ENCODE assay signal across 8 cellular contexts in the genomic region with DNA sequence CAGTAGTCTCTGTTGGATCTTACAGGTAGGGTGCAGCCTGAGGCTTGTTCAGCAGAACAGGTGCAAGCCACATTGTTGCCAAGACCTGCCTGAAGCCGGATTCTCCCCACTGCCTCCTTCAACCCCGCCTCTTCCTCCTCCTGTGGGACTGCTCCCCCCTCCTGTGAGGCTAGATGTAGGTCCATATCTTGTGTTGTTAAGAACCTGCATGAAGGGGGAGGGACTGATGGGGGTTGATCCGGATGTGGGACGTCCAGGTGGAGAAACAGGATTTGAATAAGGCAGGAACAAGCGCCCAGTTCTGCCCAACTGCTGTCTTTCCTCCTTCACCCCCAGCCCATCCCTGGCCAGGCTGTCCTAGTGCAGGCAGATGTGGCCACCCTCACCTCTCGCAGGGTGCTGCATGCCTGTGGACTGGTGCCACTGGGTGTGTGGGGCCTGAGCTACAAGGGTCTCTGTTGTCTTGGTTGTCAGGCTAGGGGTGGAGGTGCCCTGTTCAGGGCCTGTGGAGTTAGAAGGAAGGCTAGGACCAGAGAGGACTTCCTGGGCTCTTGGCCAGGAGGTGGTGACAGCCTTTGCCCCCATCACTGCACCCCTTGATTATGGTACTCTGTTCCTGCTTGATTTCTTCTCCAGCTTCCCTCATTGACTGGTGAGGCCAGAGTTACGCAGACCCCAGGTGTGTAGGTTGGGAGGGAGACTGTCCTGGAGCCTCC. TPM values are rescaled to one million over a fixed set of nuclear protein-coding genes. Genes with fewer than 3 reads are reported as not detected.
A peak's percentile ranks its signal among the peaks of the same experiment; 100 is the strongest.
DNase-seq lines count a peak whose midpoint lies in the region; ATAC-seq and TF ChIP-seq lines count a peak whose summit lies in the region.

No MANE protein-coding gene starts in this region.

- H3K27ac ChIP-seq in brain microvascular endothelial cell = no peak overlapping the region

- no peaks in the 10 kb centered on the region for H3K9me3 ChIP-seq in Loucy (ENCODE audit: insufficient read depth, low read depth, low read length)
- no peaks in the 10 kb centered on the region for H3K9me3 ChIP-seq in mucosa of descending colon

- DNase-seq in Ammon's horn (ENCODE audit: low spot score) = peak; percentile 7
- no peak for DNase-seq in brain microvascular endothelial cell
- peak; percentile 71 to 83 (median 79) for DNase-seq in mucosa of descending colon
- no peak for DNase-seq in MV-4-11 (lab: John Stamatoyannopoulos, UW)

- no peak overlapping the region for H3K9ac ChIP-seq in Loucy (ENCODE audit: low read depth, low read length, poor library complexity, severe bottlenecking)

- ATAC-seq in mucosa of descending colon = peak; percentile 35
- ATAC-seq in HG02610 (IDR thresholded peaks at IDR 0.05; ENCODE audit: unreplicated experiment) = no peak
- no peak for ATAC-seq in HG02938 (IDR thresholded peaks at IDR 0.05; ENCODE audit: unreplicated experiment)
- no peak for ATAC-seq in HG03196 (IDR thresholded peaks at IDR 0.05; ENCODE audit: unreplicated experiment)

- H3K4me3 ChIP-seq in Loucy (ENCODE audit: low read length, poor library complexity, severe bottlenecking) = no peak overlapping the region
- peak overlapping the region; percentile 88 for H3K4me3 ChIP-seq in brain microvascular endothelial cell (ENCODE audit: low read depth, low read length)
- H3K4me3 ChIP-seq in mucosa of descending colon = no peak overlapping the region

- intact Hi-C loops in mucosa of descending colon (cut with DNase I, micrococcal nuclease) = no loop called here

- H3K36me3 ChIP-seq in Loucy (ENCODE audit: insufficient read depth, low read length) = no peaks in the 10 kb centered on the region
- H3K36me3 ChIP-seq in brain microvascular endothelial cell (replicated peaks) = no peaks in the 10 kb centered on the region
- no peaks in the 10 kb centered on the region for H3K36me3 ChIP-seq in mucosa of descending colon (ENCODE audit: low read depth)

- TF ChIP-seq CTCF in Loucy (conservative IDR thresholded peaks at IDR 0.05; ENCODE audit: low read length) = no peak
- TF ChIP-seq CTCF in brain microvascular endothelial cell (IDR thresholded peaks at IDR 0.05; ENCODE audit: low read depth, low read length, missing control alignments) = no peak
- no peak for TF ChIP-seq CTCF in mucosa of descending colon (IDR thresholded peaks at IDR 0.05)

- H3K4me1 ChIP-seq in Loucy (ENCODE audit: insufficient read depth, low read length, poor library complexity, severe bottlenecking) (peaks cover 23% of the 10 kb centered on the region), mucosa of descending colon (ENCODE audit: low read depth) (peaks cover 28% of the 10 kb centered on the region)

- H3K27me3 ChIP-seq in Loucy (ENCODE audit: insufficient read depth, low read length, poor library complexity, severe bottlenecking) (no peaks in the 10 kb centered on the region), brain microvascular endothelial cell (replicated peaks) (no peaks in the 10 kb centered on the region)

- H3K4me2 ChIP-seq in Loucy (ENCODE audit: low read depth, low read length, poor library complexity, severe bottlenecking) = peak overlapping the region; percentile 95

- in situ Hi-C loops in brain microvascular endothelial cell (cut with HindIII; ENCODE audit: low pct_ligation_motif_present, low sequenced_read_pairs) = no loop called here

- no peaks in the 10 kb centered on the region for H3K79me2 ChIP-seq in Loucy (ENCODE audit: insufficient read depth, low read length)

- H3F3A ChIP-seq in Loucy (ENCODE audit: low read depth) = no peaks in the 10 kb centered on the region

- no peak overlapping the region for H2AFZ ChIP-seq in Loucy (ENCODE audit: low read length)

- H3K9me2 ChIP-seq in Loucy (replicated peaks; ENCODE audit: low read depth, low read length) = no peaks in the 10 kb centered on the region

- H4K20me1 ChIP-seq in Loucy (ENCODE audit: insufficient read depth, low read length, poor library complexity, severe bottlenecking) = no peaks in the 10 kb centered on the region

RNA-seq across cellular contexts. Expression of a gene that starts 1.4 kb away (rescaled TPM):
- 100 to 1,000 TPM in 1 of 3 donors, 10 to 100 TPM in 2; 16.2 to 123 (median 44.6) TPM for total RNA-seq in mucosa of descending colon

RNA-seq across cellular contexts. Expression of a gene that starts 17.1 kb away (rescaled TPM):
- total RNA-seq in mucosa of descending colon = 10 to 100 TPM; 30.1 to 37.5 (median 33.0) TPM

RNA-seq across cellular contexts. Expression of a gene that starts 26.9 kb away (rescaled TPM):
- under 1 TPM in 2 of 3 donors, not detected in 1; 0.32 to 0.41 TPM for total RNA-seq in mucosa of descending colon

RNA-seq across cellular contexts. Expression of a gene that starts 45.9 kb away (rescaled TPM):
- total RNA-seq in mucosa of descending colon = 10 to 100 TPM in 2 of 3 donors, 1 to 10 TPM in 1; 9.4 to 19.6 (median 13.8) TPM

Comparison
In these comparisons a context has a peak if more than half of its experiments do, and no peak if none do; other contexts are left out.
1. DNase-seq: peak in Ammon's horn (single experiment) and mucosa of descending colon (3 of 3); none in brain microvascular endothelial cell (single experiment) and MV-4-11 (single experiment).